8 cellular contexts compared by ENCODE assay signal in genomic region chr13:97125810-97126738, GRCh38.
DNase-seq lines count a peak whose midpoint lies in the region; ATAC-seq and TF ChIP-seq lines count a peak whose summit lies in the region.

No MANE protein-coding gene starts in this region.

- peaks cover 13% of the 10 kb centered on the region; the same call in 1 of the 2 replicates for H3K4me1 ChIP-seq in HEK293 (ENCODE audit: control insufficient read depth, insufficient read depth, low read length)

- H3K27me3 ChIP-seq in dorsolateral prefrontal cortex: no peaks in the 10 kb centered on the region

- ATAC-seq in sciatic nerve: peak; percentile 82

- H3K27ac ChIP-seq in HEK293 (ENCODE audit: extremely low read depth, low read depth, low read length) (no peak overlapping the region), dorsolateral prefrontal cortex (peak overlapping the region in 50 of 59 donors; percentile 0 to 86 (median 63))

- no peaks in the 10 kb centered on the region for H3K9me3 ChIP-seq in HEK293 (ENCODE audit: control insufficient read depth, insufficient read depth, low read depth, low read length)

- no peak for TF ChIP-seq CTCF in HEK293 (tag by site-specific recombination; IDR thresholded peaks at IDR 0.05)
- TF ChIP-seq CTCF in NB4 (IDR thresholded peaks at IDR 0.05; ENCODE audit: low read depth, low read length): no peak
- TF ChIP-seq CTCF in dorsolateral prefrontal cortex (IDR thresholded peaks at IDR 0.05 in 54 of 56, conservative IDR thresholded peaks at IDR 0.05 in 2 of 56; ENCODE audit: low read depth in 1 of 56, partially characterized antibody in 56 of 56): peak in 6 of 56 donors; percentile 0 to 10 (median 3)

- no peak for TF ChIP-seq POLR2A in NB4 (IDR thresholded peaks at IDR 0.05; ENCODE audit: extremely low read depth, insufficient read length)

- intact Hi-C loops in dorsolateral prefrontal cortex (cut with DNase I): loop anchor here in 1 of 2 donors (10.0 kb wide), 1 partner anchor 509 kb away; no protein-coding TSS in a partner anchor
- intact Hi-C loops in sciatic nerve (cut with DNase I): no loop called here

- no peaks in the 10 kb centered on the region for H3K36me3 ChIP-seq in HEK293 (ENCODE audit: control insufficient read depth in 2 of 2, insufficient read depth in 1 of 2, low read length in 2 of 2)

- POLR2A ChIA-PET in HEK293 (lab: Yijun Ruan, JAX): interaction anchor here (0.7 kb wide), 1 partner anchor 211 kb away, joined by 3 read pairs; no protein-coding TSS in a partner anchor

- no peak overlapping the region for H3K4me3 ChIP-seq in HEK293 (ENCODE audit: low read depth, low read length)
- H3K4me3 ChIP-seq in NB4 (ENCODE audit: low read depth, low read length): no peak overlapping the region
- H3K4me3 ChIP-seq in dorsolateral prefrontal cortex: peak overlapping the region in 6 of 59 donors; percentile 6 to 30 (median 21)

- CTCF ChIA-PET in HEK293 (lab: Yijun Ruan, JAX): interaction anchor here (0.7 to 1.7 kb wide), 4 partner anchors 16 to 34 kb away, joined by 3 to 11 read pairs (median 3); no protein-coding TSS in a partner anchor

- DNase-seq in activated CD4-positive, alpha-beta T cell treated with anti-CD3 and anti-CD28 coated beads, Interleukin-2, amount 50 U/mL, for 48 hours: peak; percentile 13 to 31
- DNase-seq in activated CD4-positive, alpha-beta T cell treated with anti-CD3 and anti-CD28 coated beads, Interleukin-2, amount 50 U/mL, for 1 hour: no peak
- DNase-seq in NB4 (ENCODE audit: low read depth): peak; percentile 87
- peak in 1 of 10 donors; percentile 59 for DNase-seq in dorsolateral prefrontal cortex
- DNase-seq in sciatic nerve (ENCODE audit: low spot score): no peak
- no peak for DNase-seq in epidermal melanocyte (ENCODE audit: insufficient read length, low spot score)
- no peak for DNase-seq in mucosa of gallbladder (ENCODE audit: low spot score)

TF ChIP-seq in HEK293, 187 proteins besides CTCF, POLR2A, EP300 and RAD21 (continues in another document):
- TF ChIP-seq ATF2 (tag by site-specific recombination; IDR thresholded peaks at IDR 0.05; ENCODE audit: low read depth) (no peak), PATZ1 (tag by site-specific recombination; IDR thresholded peaks at IDR 0.05) (peak; percentile 25; the same call in 1 of the 2 replicates), WT1 (tag by site-specific recombination; IDR thresholded peaks at IDR 0.05) (peak; percentile 84), ZBTB8A (tag by site-specific recombination; IDR thresholded peaks at IDR 0.05) (peak; percentile 47; the same call in 1 of the 2 replicates), ZNF398 (tag by site-specific recombination; IDR thresholded peaks at IDR 0.05) (peak; percentile 57), ZNF639 (tag by site-specific recombination; IDR thresholded peaks at IDR 0.05) (peak; percentile 45; the same call in 1 of the 2 replicates), ZNF362 (tag by site-specific recombination; IDR thresholded peaks at IDR 0.05) (peak; percentile 70; the same call in 1 of the 2 replicates), REST (tag by site-specific recombination; IDR thresholded peaks at IDR 0.05) (no peak), ZNF629 (tag by site-specific recombination; IDR thresholded peaks at IDR 0.05) (peak; percentile 58)

Comparison
In these comparisons a context has a peak if more than half of its experiments do, and no peak if none do; other contexts are left out.
1. DNase-seq: peak in activated CD4-positive, alpha-beta T cell treated with anti-CD3 and anti-CD28 coated beads, Interleukin-2, amount 50 U/mL, for 48 hours (2 of 2) and NB4 (single experiment); none in activated CD4-positive, alpha-beta T cell treated with anti-CD3 and anti-CD28 coated beads, Interleukin-2, amount 50 U/mL, for 1 hour (single experiment), sciatic nerve (single experiment), epidermal melanocyte (single experiment) and mucosa of gallbladder (single experiment).